ENCODE assay signal across 18 cellular contexts in the genomic region with DNA sequence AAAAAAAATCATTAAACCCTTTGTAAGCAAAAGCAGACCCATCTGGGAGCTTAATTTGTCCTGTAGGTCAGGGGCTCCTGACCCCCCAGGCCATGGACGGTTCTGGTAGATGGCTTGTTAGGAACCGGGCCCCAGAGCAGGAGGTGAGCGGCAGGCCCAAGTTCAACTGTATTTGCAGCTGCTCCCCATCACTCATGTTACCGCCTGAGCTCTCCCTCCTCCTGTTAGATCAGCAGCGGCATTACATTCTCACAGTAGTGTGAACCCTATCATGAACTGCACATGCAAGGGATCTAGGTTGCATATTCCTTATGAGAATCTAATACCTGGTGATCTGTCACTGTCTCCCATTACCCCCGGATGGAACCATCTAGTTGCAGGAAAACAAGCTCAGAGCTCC.
"Had no signal": no experiment of that assay in that cellular context is flagged by ENCODE, and none has a peak within 500 bp of the region (broad histone marks: within the 10 kb centered on the region; RNA-seq: fewer than 3 reads in every experiment).

No MANE protein-coding gene starts in this region.

- H3K4me3 Mint-ChIP-seq: natural killer cell treated with Interleukin-12 subunit alpha and Interleukin-12 subunit beta and Interleukin-15 and Interleukin-18, amount 100 ng/mL, for 72 hours; stimulated activated naive B cell treated with anti-CD40 and anti-IgM and Interleukin-4, amounts not matched to agents 10 μg/mL and 1 μg/mL and 100 μg/mL, for 72 hours; stimulated activated naive CD8-positive, alpha-beta T cell treated with anti-CD3 and anti-CD28 coated beads, Interleukin-15, amount 100 ng/mL, for 72 hours had no signal

- H3K4me3 ChIP-seq: coronary artery, heart left ventricle, prostate gland, right lobe of liver, spleen, testis, transverse colon had no signal

- H3K27ac Mint-ChIP-seq: natural killer cell treated with Interleukin-12 subunit alpha and Interleukin-12 subunit beta and Interleukin-15 and Interleukin-18, amount 100 ng/mL, for 72 hours; stimulated activated naive B cell treated with anti-CD40 and anti-IgM and Interleukin-4, amounts not matched to agents 10 μg/mL and 1 μg/mL and 100 μg/mL, for 72 hours; stimulated activated naive CD8-positive, alpha-beta T cell treated with anti-CD3 and anti-CD28 coated beads, Interleukin-15, amount 100 ng/mL, for 72 hours had no signal

- H3K36me3 ChIP-seq: heart left ventricle, prostate gland, right lobe of liver, spleen, transverse colon had no signal

- H3K27me3 ChIP-seq: heart left ventricle, right lobe of liver, spleen, testis, transverse colon had no signal

- H3K27ac ChIP-seq: coronary artery, heart left ventricle, parathyroid adenoma, prostate gland, right lobe of liver, spleen, testis, transverse colon had no signal

- H3K4me1 ChIP-seq: heart left ventricle, parathyroid adenoma, prostate gland, right lobe of liver, spleen, testis, transverse colon had no signal

- H3K4me1 Mint-ChIP-seq: stimulated activated naive B cell treated with anti-CD40 and anti-IgM and Interleukin-4, amounts not matched to agents 10 μg/mL and 1 μg/mL and 100 μg/mL, for 72 hours had no signal

- DNase-seq: effector CD4-positive, alpha-beta T cell; heart left ventricle; hippocampal formation; right lobe of liver; spleen; stimulated activated CD4-positive, alpha-beta T cell treated with anti-CD3 and anti-CD28 coated beads, Interleukin-15, amount 100 ng/mL, for 24 hours; stimulated activated CD4-positive, alpha-beta T cell treated with anti-CD3 and anti-CD28 coated beads, Interleukin-1b, Interleukin-23, amount 100 ng/mL, for 48 hours; stimulated activated CD4-positive, alpha-beta T cell treated with anti-CD3 and anti-CD28 coated beads, Interleukin-4, amount 100 ng/mL, for 24 hours; stimulated activated naive B cell treated with anti-CD40 and anti-IgM and Interleukin-4, amounts not matched to agents 10 μg/mL and 1 μg/mL and 100 μg/mL, for 72 hours; stimulated activated naive CD8-positive, alpha-beta T cell treated with anti-CD3 and anti-CD28 coated beads, Interleukin-15, amount 100 ng/mL, for 72 hours; testis; transverse colon had no signal

- H3K27me3 Mint-ChIP-seq: natural killer cell treated with Interleukin-12 subunit alpha and Interleukin-12 subunit beta and Interleukin-15 and Interleukin-18, amount 100 ng/mL, for 72 hours; stimulated activated naive B cell treated with anti-CD40 and anti-IgM and Interleukin-4, amounts not matched to agents 10 μg/mL and 1 μg/mL and 100 μg/mL, for 72 hours; stimulated activated naive CD8-positive, alpha-beta T cell treated with anti-CD3 and anti-CD28 coated beads, Interleukin-15, amount 100 ng/mL, for 72 hours had no signal

- H3K9me3 ChIP-seq: heart left ventricle, prostate gland, right lobe of liver, spleen, testis, transverse colon had no signal

- H3K36me3 Mint-ChIP-seq: natural killer cell treated with Interleukin-12 subunit alpha and Interleukin-12 subunit beta and Interleukin-15 and Interleukin-18, amount 100 ng/mL, for 72 hours; stimulated activated naive B cell treated with anti-CD40 and anti-IgM and Interleukin-4, amounts not matched to agents 10 μg/mL and 1 μg/mL and 100 μg/mL, for 72 hours had no signal

- ATAC-seq: esophagus mucosa; heart left ventricle; left lobe of liver; natural killer cell treated with Interleukin-12 subunit alpha and Interleukin-12 subunit beta and Interleukin-15 and Interleukin-18, amount 100 ng/mL, for 72 hours; right lobe of liver; stimulated activated naive B cell treated with anti-CD40 and anti-IgM and Interleukin-4, amounts not matched to agents 10 μg/mL and 1 μg/mL and 100 μg/mL, for 72 hours; stimulated activated naive CD8-positive, alpha-beta T cell treated with anti-CD3 and anti-CD28 coated beads, Interleukin-15, amount 100 ng/mL, for 72 hours had no signal

- H3K9me3 Mint-ChIP-seq: natural killer cell treated with Interleukin-12 subunit alpha and Interleukin-12 subunit beta and Interleukin-15 and Interleukin-18, amount 100 ng/mL, for 72 hours; stimulated activated naive B cell treated with anti-CD40 and anti-IgM and Interleukin-4, amounts not matched to agents 10 μg/mL and 1 μg/mL and 100 μg/mL, for 72 hours; stimulated activated naive CD8-positive, alpha-beta T cell treated with anti-CD3 and anti-CD28 coated beads, Interleukin-15, amount 100 ng/mL, for 72 hours had no signal
